1 cellular context compared by ENCODE assay signal in genomic region chr22:19962909-19963806, GRCh38.
A peak's percentile ranks its signal among the peaks of the same experiment; 100 is the strongest.
TF ChIP-seq lines count a peak whose summit lies in the region.

No MANE protein-coding gene starts in this region.

TF ChIP-seq in HepG2, 621 proteins besides CTCF, POLR2A, EP300 and RAD21 (continued from another document):
- TF ChIP-seq HMGXB4 (CRISPR knock-in tag; IDR thresholded peaks at IDR 0.05; ENCODE audit: borderline replicate concordance in 1 of 2, low read depth in 1 of 2) (peak in 1 of 2 experiments; percentile 43; a peak in 1 of 4 replicates), NCOR1 (IDR thresholded peaks at IDR 0.05; ENCODE audit: borderline replicate concordance, low read length) (peak; percentile 64), ZFP36L1 (CRISPR knock-in tag; IDR thresholded peaks at IDR 0.05) (0 out of 2 replicates have a peak, but pooled peaks have one; percentile 72), IKZF4 (CRISPR knock-in tag; IDR thresholded peaks at IDR 0.05; ENCODE audit: borderline replicate concordance, low read depth, not compliant biosample characterization) (no peak), FOXO1 (CRISPR knock-in tag; IDR thresholded peaks at IDR 0.05) (peak; percentile 59; the same call in 1 of the 2 replicates), ZUFSP (CRISPR knock-in tag; IDR thresholded peaks at IDR 0.05; ENCODE audit: borderline replicate concordance) (no peak), ZNF260 (CRISPR knock-in tag; IDR thresholded peaks at IDR 0.05; ENCODE audit: borderline replicate concordance, low read depth) (no peak), ZNF556 (CRISPR knock-in tag; IDR thresholded peaks at IDR 0.05; ENCODE audit: borderline replicate concordance) (peak; percentile 55; the same call in 1 of the 2 replicates), KAT7 (CRISPR knock-in tag; IDR thresholded peaks at IDR 0.05; ENCODE audit: borderline replicate concordance) (0 out of 2 replicates have a peak, but pooled peaks have one; percentile 29), PHF21A (CRISPR knock-in tag; IDR thresholded peaks at IDR 0.05) (peak; percentile 96), ZNF235 (CRISPR knock-in tag; IDR thresholded peaks at IDR 0.05; ENCODE audit: borderline replicate concordance) (no peak), ZNF383 (CRISPR knock-in tag; IDR thresholded peaks at IDR 0.05; ENCODE audit: borderline replicate concordance) (no peak), ONECUT2 (CRISPR knock-in tag; IDR thresholded peaks at IDR 0.05) (no peak), HDAC1 (CRISPR knock-in tag; IDR thresholded peaks at IDR 0.05) (peak; percentile 63), PHF20 (CRISPR knock-in tag; IDR thresholded peaks at IDR 0.05) (0 out of 2 replicates have a peak, but pooled peaks have one; percentile 33), ZNF784 (CRISPR knock-in tag; IDR thresholded peaks at IDR 0.05; ENCODE audit: borderline replicate concordance) (no peak), ZSCAN20 (CRISPR knock-in tag; IDR thresholded peaks at IDR 0.05; ENCODE audit: borderline replicate concordance) (no peak), HMGA1 (CRISPR knock-in tag; conservative IDR thresholded peaks at IDR 0.05) (no peak), ZNF780A (CRISPR knock-in tag; IDR thresholded peaks at IDR 0.05) (no peak), ZNF143 (CRISPR knock-in tag; IDR thresholded peaks at IDR 0.05) (peak; percentile 62), FOXJ3 (CRISPR knock-in tag; IDR thresholded peaks at IDR 0.05; ENCODE audit: borderline replicate concordance) (no peak), EEA1 (CRISPR knock-in tag; IDR thresholded peaks at IDR 0.05; ENCODE audit: borderline replicate concordance) (no peak), ARID4A (CRISPR knock-in tag; IDR thresholded peaks at IDR 0.05; ENCODE audit: borderline replicate concordance) (peak; percentile 32; the same call in 1 of the 2 replicates), TGIF2 (CRISPR knock-in tag; IDR thresholded peaks at IDR 0.05) (peak; percentile 18; the same call in 1 of the 2 replicates), ZNF549 (CRISPR knock-in tag; IDR thresholded peaks at IDR 0.05) (no peak), MEF2D (CRISPR knock-in tag; IDR thresholded peaks at IDR 0.05) (0 out of 2 replicates have a peak, but pooled peaks have one; percentile 68), ZNF788 (CRISPR knock-in tag; IDR thresholded peaks at IDR 0.05; ENCODE audit: borderline replicate concordance) (peak; percentile 22; the same call in 1 of the 2 replicates), ZFP41 (CRISPR knock-in tag; IDR thresholded peaks at IDR 0.05; ENCODE audit: borderline replicate concordance) (peak; percentile 52; the same call in 1 of the 2 replicates), ZMAT3 (CRISPR knock-in tag; conservative IDR thresholded peaks at IDR 0.05) (0 out of 2 replicates have a peak, but pooled peaks have one; percentile 36), ZXDC (CRISPR knock-in tag; IDR thresholded peaks at IDR 0.05) (no peak), NR2C2 (CRISPR knock-in tag; IDR thresholded peaks at IDR 0.05; ENCODE audit: borderline replicate concordance) (peak; percentile 86), GPN1 (CRISPR knock-in tag; IDR thresholded peaks at IDR 0.05; ENCODE audit: borderline replicate concordance) (no peak), MTA1 (CRISPR knock-in tag; IDR thresholded peaks at IDR 0.05; ENCODE audit: borderline replicate concordance) (peak; percentile 60; the same call in 1 of the 2 replicates), ZBTB20 (CRISPR knock-in tag; IDR thresholded peaks at IDR 0.05; ENCODE audit: borderline replicate concordance, low read depth) (no peak), ZBTB44 (CRISPR knock-in tag; IDR thresholded peaks at IDR 0.05) (no peak), SOX6 (IDR thresholded peaks at IDR 0.05) (no peak), SOX6 (CRISPR knock-in tag; IDR thresholded peaks at IDR 0.05) (peak; percentile 16), ZNF891 (CRISPR knock-in tag; IDR thresholded peaks at IDR 0.05) (peak; percentile 54; the same call in 1 of the 2 replicates), TP53 (CRISPR knock-in tag; conservative IDR thresholded peaks at IDR 0.05) (0 out of 2 replicates have a peak, but pooled peaks have one; percentile 37), BORCS8-MEF2B (CRISPR knock-in tag; IDR thresholded peaks at IDR 0.05) (no peak), ZNF20 (CRISPR knock-in tag; IDR thresholded peaks at IDR 0.05) (no peak), ZBTB3 (CRISPR knock-in tag; IDR thresholded peaks at IDR 0.05; ENCODE audit: borderline replicate concordance, low read depth) (0 out of 2 replicates have a peak, but pooled peaks have one; percentile 45), JUN (CRISPR knock-in tag; IDR thresholded peaks at IDR 0.05) (0 out of 2 replicates have a peak, but pooled peaks have one; percentile 20), CEBPG (CRISPR knock-in tag; IDR thresholded peaks at IDR 0.05) (peak; percentile 14; the same call in 1 of the 2 replicates), ZGPAT (CRISPR knock-in tag; IDR thresholded peaks at IDR 0.05) (0 out of 2 replicates have a peak, but pooled peaks have one; percentile 16), CHCHD3 (CRISPR knock-in tag; IDR thresholded peaks at IDR 0.05) (no peak), PPARG (CRISPR knock-in tag; conservative IDR thresholded peaks at IDR 0.05) (peak; percentile 67; the same call in 1 of the 2 replicates), ZNF543 (CRISPR knock-in tag; IDR thresholded peaks at IDR 0.05) (peak; percentile 97; the same call in 1 of the 2 replicates), TRAFD1 (CRISPR knock-in tag; IDR thresholded peaks at IDR 0.05; ENCODE audit: borderline replicate concordance) (no peak), ZNF292 (CRISPR knock-in tag; IDR thresholded peaks at IDR 0.05; ENCODE audit: borderline replicate concordance, low read depth) (no peak), KDM4B (CRISPR knock-in tag; IDR thresholded peaks at IDR 0.05) (0 out of 2 replicates have a peak, but pooled peaks have one; percentile 21), KDM5A (IDR thresholded peaks at IDR 0.05; ENCODE audit: borderline replicate concordance, low read length) (0 out of 2 replicates have a peak, but pooled peaks have one; percentile 26), ZNF224 (CRISPR knock-in tag; IDR thresholded peaks at IDR 0.05) (peak; percentile 40; the same call in 1 of the 2 replicates)
TF ChIP-seq in HepG2: peak in this region for 176.
